Comparison of ENCODE assay signal across 8 cellular contexts in genomic region chr15:89333959-89334509, GRCh38. TPM values are rescaled to one million over a fixed set of nuclear protein-coding genes. Genes with fewer than 3 reads are reported as not detected.
A peak's percentile ranks its signal among the peaks of the same experiment; 100 is the strongest.
DNase-seq lines count a peak whose midpoint lies in the region; ATAC-seq, FAIRE-seq and TF ChIP-seq lines count a peak whose summit lies in the region.

No MANE protein-coding gene starts in this region.

- no peaks in the 10 kb centered on the region for H3K9me2 ChIP-seq in OCI-LY1 (ENCODE audit: low read depth, low read length)

- TF ChIP-seq CTCF in A549 (IDR thresholded peaks at IDR 0.05) = no peak
- no peak for TF ChIP-seq CTCF in OCI-LY1 (IDR thresholded peaks at IDR 0.05; ENCODE audit: low read length)
- no peak for TF ChIP-seq CTCF in epithelial cell of esophagus (IDR thresholded peaks at IDR 0.05; ENCODE audit: insufficient read depth, low read depth, low read length, missing control alignments)
- no peak for TF ChIP-seq CTCF in osteoblast (IDR thresholded peaks at IDR 0.05; ENCODE audit: extremely low read depth, low read depth, low read length)

- H2AFZ ChIP-seq in OCI-LY1 (ENCODE audit: low read length) (no peak overlapping the region), osteoblast (ENCODE audit: low read length) (peak overlapping the region; percentile 85)

- no peak for TF ChIP-seq RAD21 in A549 (conservative IDR thresholded peaks at IDR 0.05 in 1 of 2, IDR thresholded peaks at IDR 0.05 in 1 of 2)

- H3K4me2 ChIP-seq in A549 = peak overlapping the region; percentile 78
- H3K4me2 ChIP-seq in OCI-LY1 (ENCODE audit: low read length) = peak overlapping the region; percentile 89
- peak overlapping the region; percentile 97 for H3K4me2 ChIP-seq in osteoblast (ENCODE audit: insufficient read depth, low read length)

- DNase-seq in A549 (ENCODE audit: low read depth in 1 of 2, low spot score in 1 of 2) (no peak), epithelial cell of esophagus (ENCODE audit: low read depth) (no peak), osteoblast (ENCODE audit: insufficient read length, low spot score, missing footprints) (peak; percentile 81), NCI-H82 treated with DMSO at 0.1 percent for 48 hours (lab: John Stamatoyannopoulos, UW; ENCODE audit: unreplicated experiment) (no peak), NCI-H187 (lab: John Stamatoyannopoulos, UW) (no peak)

- ATAC-seq in A549 (peak in 1 of 2 experiments; percentile 40; a peak in 3 of 6 replicates), GM18870 (IDR thresholded peaks at IDR 0.05; ENCODE audit: unreplicated experiment) (peak; percentile 21), HG03460 (IDR thresholded peaks at IDR 0.05; ENCODE audit: unreplicated experiment) (no peak)

- peaks cover 37% of the 10 kb centered on the region for H3K4me1 ChIP-seq in A549
- H3K4me1 ChIP-seq in OCI-LY1 (ENCODE audit: insufficient read depth, low read length, severe bottlenecking) = peaks cover 52% of the 10 kb centered on the region
- peaks cover 35% of the 10 kb centered on the region for H3K4me1 ChIP-seq in osteoblast (ENCODE audit: insufficient read depth, low read length)

- H3K36me3 ChIP-seq in OCI-LY1 (ENCODE audit: insufficient read depth, low read length) = peaks cover 40% of the 10 kb centered on the region
- peaks cover 42% of the 10 kb centered on the region for H3K36me3 ChIP-seq in osteoblast (ENCODE audit: insufficient read depth, low read length)

- H3K27ac ChIP-seq in A549 (peak overlapping the region; percentile 89 to 95), OCI-LY1 (ENCODE audit: low read depth, low read length, poor library complexity, severe bottlenecking) (peak overlapping the region; percentile 65), osteoblast (ENCODE audit: low read depth, low read length) (peak overlapping the region; percentile 76)

- H3K9me3 ChIP-seq in A549 (no peaks in the 10 kb centered on the region), OCI-LY1 (ENCODE audit: low read length) (no peaks in the 10 kb centered on the region), osteoblast (ENCODE audit: low read depth, low read length) (no peaks in the 10 kb centered on the region)

- no peak for TF ChIP-seq POLR2A in A549 (IDR thresholded peaks at IDR 0.05; ENCODE audit: low read length)

- no peak for TF ChIP-seq EP300 in A549 (IDR thresholded peaks at IDR 0.05)

- H3K9ac ChIP-seq in OCI-LY1 (ENCODE audit: low read length) = peak overlapping the region; percentile 94

- no peaks in the 10 kb centered on the region; the same call in 1 of the 2 replicates for H4K20me1 ChIP-seq in OCI-LY1 (ENCODE audit: insufficient read depth, low read length)
- peaks cover 40% of the 10 kb centered on the region for H4K20me1 ChIP-seq in osteoblast (ENCODE audit: insufficient read depth, low read length)

- FAIRE-seq in A549 (lab: Jason Lieb, UNC) = no peak

- CTCF ChIA-PET in A549 (lab: Yijun Ruan, JAX) = interaction anchor here (1.2 to 34.7 kb wide), 6 partner anchors 11 to 139 kb away, joined by 3 to 593 read pairs (median 16); no protein-coding TSS in a partner anchor

- H3K27me3 ChIP-seq in OCI-LY1 (ENCODE audit: insufficient read depth, low read length) (no peaks in the 10 kb centered on the region), osteoblast (ENCODE audit: insufficient read depth, low read length) (peaks cover 16% of the 10 kb centered on the region)

- H3K79me2 ChIP-seq in OCI-LY1 (ENCODE audit: insufficient read depth, low read length) (peaks cover 16% of the 10 kb centered on the region), osteoblast (ENCODE audit: insufficient read depth, low read length) (peaks cover 53% of the 10 kb centered on the region)

- POLR2A ChIA-PET in A549 (lab: Yijun Ruan, JAX) = interaction anchor here (1.0 to 1.6 kb wide), 2 partner anchors 9 to 11 kb away, joined by 4 to 6 read pairs; no protein-coding TSS in a partner anchor

- H3K4me3 ChIP-seq in A549 = peak overlapping the region; percentile 68
- H3K4me3 ChIP-seq in OCI-LY1 (ENCODE audit: low read depth, low read length, poor library complexity, severe bottlenecking) = peak overlapping the region; percentile 93
- H3K4me3 ChIP-seq in epithelial cell of esophagus (ENCODE audit: low read length) = peak overlapping the region; percentile 92
- peak overlapping the region; percentile 91 for H3K4me3 ChIP-seq in osteoblast (ENCODE audit: insufficient read depth, low read length)

- 3% methylated on average over 24 of the region's 43 CpGs for WGBS in A549 (ENCODE audit: missing lambda C conversion rate)

- no peaks in the 10 kb centered on the region for H3F3A ChIP-seq in OCI-LY1 (ENCODE audit: insufficient read depth, low read length)

TF ChIP-seq in A549, 52 proteins besides CTCF, POLR2A, EP300 and RAD21:
- TF ChIP-seq EHF (CRISPR knock-in tag; IDR thresholded peaks at IDR 0.05) (no peak), ATOH8 (CRISPR knock-in tag; IDR thresholded peaks at IDR 0.05; ENCODE audit: low read depth) (no peak), NPAS2 (CRISPR knock-in tag; IDR thresholded peaks at IDR 0.05; ENCODE audit: borderline replicate concordance) (no peak), PHF8 (IDR thresholded peaks at IDR 0.05; ENCODE audit: borderline replicate concordance, low read depth) (no peak), ELK1 (IDR thresholded peaks at IDR 0.05; ENCODE audit: low read depth, low read length) (no peak), ESRRA (IDR thresholded peaks at IDR 0.05; ENCODE audit: borderline replicate concordance, low read length) (peak; percentile 54; the same call in 1 of the 2 replicates), EHMT2 (IDR thresholded peaks at IDR 0.05; ENCODE audit: low read depth) (no peak), E2F6 (IDR thresholded peaks at IDR 0.05; ENCODE audit: borderline replicate concordance, low read depth) (peak; percentile 32; the same call in 1 of the 2 replicates), MAX (IDR thresholded peaks at IDR 0.05) (peak; percentile 54; the same call in 1 of the 2 replicates), KDM5A (IDR thresholded peaks at IDR 0.05) (peak; percentile 33; the same call in 1 of the 2 replicates), GATA3 (IDR thresholded peaks at IDR 0.05; ENCODE audit: borderline replicate concordance) (no peak), HOXB5 (CRISPR knock-in tag; IDR thresholded peaks at IDR 0.05) (no peak), FOSL2 (IDR thresholded peaks at IDR 0.05) (no peak), FOSL2 (CRISPR knock-in tag; IDR thresholded peaks at IDR 0.05) (no peak), PBX3 (IDR thresholded peaks at IDR 0.05) (no peak)
TF ChIP-seq in A549: peak in this region for 4.

RNA-seq across cellular contexts. Expression of gene POLG, which starts 0.6 kb away (rescaled TPM):
- 24.1 and 34.0 TPM in 2 replicates for polyA plus RNA-seq in A549 (2011; rRNA removed)
- polyA plus RNA-seq in A549 (2012; cell fraction: cytosol; rRNA removed) = 34.4 and 38.1 TPM in 2 replicates
- polyA plus RNA-seq in A549 (2012; cell fraction: nucleus; rRNA removed) = 159 and 165 TPM in 2 replicates
- polyA plus RNA-seq in A549 (2017; fragmentation: RNase III; extraction: RNeasy Plus Mini Kit Qiagen cat#74134 plus additional on column Dnase treatment) = 47.8 to 50.2 TPM (median 50.0 TPM) in 3 replicates
- polyA minus RNA-seq in A549 (2011; rRNA and poly(A)+ RNA removed) = 46.5 and 54.1 TPM in 2 replicates
- 50.7 and 61.2 TPM in 2 replicates for total RNA-seq in osteoblast
